Comparison of ENCODE assay signal across 17 cellular contexts in the genomic region with DNA sequence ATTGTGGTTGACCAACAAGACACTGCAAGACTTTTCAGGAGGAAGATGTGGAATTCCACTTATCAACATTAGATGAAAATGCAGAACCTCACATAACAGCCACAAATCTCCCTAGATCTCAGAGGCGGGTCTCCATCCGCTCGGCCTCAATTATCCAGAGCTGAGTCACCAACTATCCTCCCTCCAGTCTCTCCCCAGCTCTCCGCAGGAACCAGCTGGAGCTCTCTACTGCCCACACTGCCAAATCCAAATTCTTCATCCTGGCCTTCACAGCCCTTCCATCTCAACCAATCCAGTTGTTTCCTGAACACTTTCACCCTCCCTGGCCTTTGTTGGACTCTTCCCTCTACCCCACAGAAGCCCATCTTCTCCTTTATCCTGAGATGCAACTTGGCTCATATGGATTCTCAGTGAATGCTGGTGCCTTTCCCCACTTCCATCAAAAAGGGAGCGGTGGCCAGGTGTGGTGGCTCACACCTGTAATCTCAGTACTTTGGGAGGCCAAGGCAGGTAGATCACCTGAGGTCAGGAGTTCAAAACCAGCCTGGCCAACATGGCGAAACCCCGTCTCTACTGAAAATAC. TPM values are rescaled to one million over a fixed set of nuclear protein-coding genes. Genes with fewer than 3 reads are reported as not detected.
DNase-seq lines count a peak whose midpoint lies in the region; ATAC-seq and TF ChIP-seq lines count a peak whose summit lies in the region.
"Had no signal": no experiment of that assay in that cellular context is flagged by ENCODE, and none has a peak within 500 bp of the region (broad histone marks: within the 10 kb centered on the region; RNA-seq: fewer than 3 reads in every experiment).

No MANE protein-coding gene starts in this region.

- H3K27me3 Mint-ChIP-seq in Calu3 (ENCODE audit: unreplicated experiment), result no peaks in the 10 kb centered on the region
- H3K27me3 Mint-ChIP-seq: stimulated activated naive CD8-positive, alpha-beta T cell treated with anti-CD3 and anti-CD28 coated beads, Interleukin-15, Interleukin-2, amounts not matched to agents 100 ng/mL and 50 ng/mL, for 24 hours had no signal

- peak; percentile 83 for DNase-seq in EH (ENCODE audit: low read depth)
- peak; percentile 55 for DNase-seq in LHCN-M2 (ENCODE audit: low read depth)
- peak; percentile 58 for DNase-seq in astrocyte of the spinal cord (ENCODE audit: low read depth, low spot score)
- peak; percentile 70 for DNase-seq in myocyte (ENCODE audit: low read depth)
- DNase-seq in Calu3, result no peak
- DNase-seq: activated CD4-positive, alpha-beta T cell treated with anti-CD3 and anti-CD28 coated beads for 4 hours; Caco-2; dorsolateral prefrontal cortex; left ventricle myocardium superior; NCI-H1105 treated with DMSO at 0.1 percent for 48 hours; NCI-H524; SIG-M5 had no signal

- H3K4me3 ChIP-seq in astrocyte of the spinal cord (ENCODE audit: low read depth, low read length), result no peak overlapping the region
- H3K4me3 ChIP-seq: dorsolateral prefrontal cortex, prostate gland had no signal

- peaks cover 33% of the 10 kb centered on the region for H3K36me3 Mint-ChIP-seq in Calu3 (ENCODE audit: insufficient read depth, unreplicated experiment)

- no peaks in the 10 kb centered on the region for H3K9me3 Mint-ChIP-seq in Calu3 (ENCODE audit: low read depth, unreplicated experiment)
- H3K9me3 Mint-ChIP-seq: stimulated activated naive CD8-positive, alpha-beta T cell treated with anti-CD3 and anti-CD28 coated beads, Interleukin-15, Interleukin-2, amounts not matched to agents 100 ng/mL and 50 ng/mL, for 24 hours had no signal

- in situ Hi-C loops in astrocyte of the spinal cord (cut with HindIII; ENCODE audit: low sequenced_read_pairs), result no loop called here

- ATAC-seq in GM18861 (IDR thresholded peaks at IDR 0.05; ENCODE audit: unreplicated experiment) (no peak), HG02885 (IDR thresholded peaks at IDR 0.05; ENCODE audit: poor library complexity, unreplicated experiment) (no peak), HG03442 (IDR thresholded peaks at IDR 0.05; ENCODE audit: unreplicated experiment) (no peak)
- ATAC-seq: left ventricle myocardium superior had no signal

- H3K27ac Mint-ChIP-seq in Calu3 (ENCODE audit: unreplicated experiment), result no peak overlapping the region
- H3K27ac Mint-ChIP-seq: stimulated activated naive CD8-positive, alpha-beta T cell treated with anti-CD3 and anti-CD28 coated beads, Interleukin-15, Interleukin-2, amounts not matched to agents 100 ng/mL and 50 ng/mL, for 24 hours had no signal

- CTCF ChIA-PET in Calu3 (lab: Charles Lee), result no interaction called here

- intact Hi-C loops in Calu3 (cut with micrococcal nuclease; ENCODE audit: unreplicated experiment), result no loop called here

- H3K4me3 Mint-ChIP-seq in Calu3 (ENCODE audit: low read depth, unreplicated experiment), result no peak overlapping the region
- H3K4me3 Mint-ChIP-seq: stimulated activated naive CD8-positive, alpha-beta T cell treated with anti-CD3 and anti-CD28 coated beads, Interleukin-15, Interleukin-2, amounts not matched to agents 100 ng/mL and 50 ng/mL, for 24 hours had no signal

- peaks cover 12% of the 10 kb centered on the region for H3K4me1 Mint-ChIP-seq in Calu3 (ENCODE audit: low read depth, unreplicated experiment)

- no TSS peak for BruUV-seq in Calu3 (replicated peaks; lab: Mats Ljungman, UMichigan)

- TF ChIP-seq CTCF in astrocyte of the spinal cord (IDR thresholded peaks at IDR 0.05; ENCODE audit: low read depth, low read length), result peak; percentile 4
- TF ChIP-seq CTCF in Calu3 (IDR thresholded peaks at IDR 0.05; ENCODE audit: unreplicated experiment), result no peak

RNA-seq across cellular contexts. Expression of a gene that starts 3.5 kb away (rescaled TPM):
- total RNA-seq in LHCN-M2 (2014; rRNA removed) (5.3 and 10.2 TPM in 2 replicates), myocyte (11.3 and 22.1 TPM in 2 replicates), Calu3 (2022) (39.4 and 48.9 TPM in 2 replicates)
- polyA plus RNA-seq in LHCN-M2 (2012), result 5.1 TPM
- 12.1 TPM for polyA plus RNA-seq in myocyte (2012)

RNA-seq across cellular contexts. Expression of a gene that starts 28.6 kb away (rescaled TPM):
- total RNA-seq in LHCN-M2 (2014; rRNA removed) (80.9 and 83.7 TPM in 2 replicates), myocyte (162 and 190 TPM in 2 replicates), Calu3 (2022) (7.8 and 10.3 TPM in 2 replicates)
- 1,611 TPM for polyA plus RNA-seq in LHCN-M2 (2012)
- 2,063 TPM for polyA plus RNA-seq in myocyte (2012)

RNA-seq across cellular contexts. Expression of a gene that starts 35.6 kb away (rescaled TPM):
- total RNA-seq in LHCN-M2 (2014; rRNA removed) (114 and 120 TPM in 2 replicates), myocyte (98.3 and 107 TPM in 2 replicates), Calu3 (2022) (235 and 250 TPM in 2 replicates)
- polyA plus RNA-seq in LHCN-M2 (2012), result 120 TPM
- 107 TPM for polyA plus RNA-seq in myocyte (2012)
